In genomic region chr3:150421256-150421655, GRCh38 we compare ENCODE assay signal across 16 cellular contexts. TPM values are rescaled to one million over a fixed set of nuclear protein-coding genes. Genes with fewer than 3 reads are reported as not detected.
A peak's percentile ranks its signal among the peaks of the same experiment; 100 is the strongest.
DNase-seq lines count a peak whose midpoint lies in the region; ATAC-seq, FAIRE-seq and TF ChIP-seq lines count a peak whose summit lies in the region.
"Had no signal": no experiment of that assay in that cellular context is flagged by ENCODE, and none has a peak within 500 bp of the region (broad histone marks: within the 10 kb centered on the region; RNA-seq: fewer than 3 reads in every experiment).

No MANE protein-coding gene starts in this region.

- H3K36me3 Mint-ChIP-seq in HFFc6 (ENCODE audit: low read depth), result peaks cover 32% of the 10 kb centered on the region
- H3K36me3 Mint-ChIP-seq in type B pancreatic cell, result peaks cover 41% of the 10 kb centered on the region

- H3K36me3 ChIP-seq in RWPE2 (ENCODE audit: low read depth) (peaks cover 79% of the 10 kb centered on the region), A673 (ENCODE audit: insufficient read depth, low read length, poor library complexity, severe bottlenecking) (no peaks in the 10 kb centered on the region)

- POLR2A ChIA-PET in A673 (lab: Charles Lee; ENCODE audit: low non-redundant PET), result no interaction called here

- peaks cover 82% of the 10 kb centered on the region for H3K4me1 Mint-ChIP-seq in HFFc6 (ENCODE audit: low read depth)
- H3K4me1 Mint-ChIP-seq in type B pancreatic cell (ENCODE audit: unreplicated experiment), result peaks cover 53% of the 10 kb centered on the region

- intact Hi-C loops in A673 (cut with micrococcal nuclease; ENCODE audit: unreplicated experiment), result no loop called here
- intact Hi-C loops in head of caudate nucleus (cut with DNase I), result no loop called here

- H3K9me3 ChIP-seq in RWPE2 (ENCODE audit: severe bottlenecking) (no peaks in the 10 kb centered on the region), A673 (ENCODE audit: low read depth, low read length, poor library complexity, severe bottlenecking) (no peaks in the 10 kb centered on the region)
- H3K9me3 ChIP-seq: SJSA1 had no signal

- H3K27ac Mint-ChIP-seq in HFFc6 (peak overlapping the region; percentile 4; the same call in 1 of the 2 replicates), type B pancreatic cell (no peak overlapping the region)

- H3K9me3 Mint-ChIP-seq in HFFc6 (no peaks in the 10 kb centered on the region), type B pancreatic cell (no peaks in the 10 kb centered on the region)
- H3K9me3 Mint-ChIP-seq: CD8-positive, alpha-beta memory T cell had no signal

- no peak overlapping the region for H3K4me3 ChIP-seq in RWPE2 (ENCODE audit: severe bottlenecking)
- H3K4me3 ChIP-seq in A673 (ENCODE audit: low read depth, low read length, poor library complexity, severe bottlenecking), result no peak overlapping the region
- H3K4me3 ChIP-seq: SJSA1 had no signal

- H3K4me3 Mint-ChIP-seq in HFFc6 (no peak overlapping the region), type B pancreatic cell (peak overlapping the region; percentile 50)
- H3K4me3 Mint-ChIP-seq: CD8-positive, alpha-beta memory T cell had no signal

- H3K27ac ChIP-seq in RWPE2 (ENCODE audit: poor library complexity, severe bottlenecking) (peak overlapping the region; percentile 93), A673 (ENCODE audit: low read depth, low read length, poor library complexity, severe bottlenecking) (no peak overlapping the region)
- H3K27ac ChIP-seq: SJSA1 had no signal

- peak; percentile 45 for FAIRE-seq in islet of Langerhans (lab: Jason Lieb, UNC)

- no TSS peak for BruUV-seq in A673 (replicated peaks; lab: Mats Ljungman, UMichigan)

- no peak for ATAC-seq in RWPE2 (ENCODE audit: low read depth)

- TF ChIP-seq CTCF in HFFc6 (IDR thresholded peaks at IDR 0.05), result no peak
- TF ChIP-seq CTCF in RWPE2 (IDR thresholded peaks at IDR 0.05; ENCODE audit: poor library complexity, severe bottlenecking), result no peak
- TF ChIP-seq CTCF in type B pancreatic cell (conservative IDR thresholded peaks at IDR 0.05), result no peak
- no peak for TF ChIP-seq CTCF in A673 (conservative IDR thresholded peaks at IDR 0.05; ENCODE audit: low read depth, low read length)

- peaks cover 1% of the 10 kb centered on the region; the same call in 1 of the 2 replicates for H3K27me3 Mint-ChIP-seq in HFFc6 (ENCODE audit: insufficient read depth)
- H3K27me3 Mint-ChIP-seq in type B pancreatic cell, result no peaks in the 10 kb centered on the region
- H3K27me3 Mint-ChIP-seq: CD8-positive, alpha-beta memory T cell had no signal

- DNase-seq in HFFc6 (no peak), RWPE2 (ENCODE audit: low spot score) (no peak), type B pancreatic cell (ENCODE audit: extremely low spot score, unreplicated experiment) (no peak), A673 (ENCODE audit: low spot score) (no peak), T-helper 2 cell (no peak), head of caudate nucleus (no peak)
- DNase-seq: ACHN; C1 segment of cervical spinal cord; CD8-positive, alpha-beta memory T cell; NCI-H1417 treated with DMSO at 0.1 percent for 48 hours; NCI-H1930; NCI-H2171 treated with DMSO at 0.1 percent for 48 hours; NCI-H510A; NCI-H774 had no signal

- no peaks in the 10 kb centered on the region for H3K27me3 ChIP-seq in RWPE2 (ENCODE audit: insufficient read depth, poor library complexity, severe bottlenecking)
- no peaks in the 10 kb centered on the region for H3K27me3 ChIP-seq in A673 (replicated peaks; ENCODE audit: insufficient read depth, low read depth, low read length, poor library complexity)
- H3K27me3 ChIP-seq: SJSA1 had no signal

- CTCF ChIA-PET in A673 (lab: Charles Lee), result no interaction called here

- H3K4me1 ChIP-seq in RWPE2 (ENCODE audit: insufficient read depth, poor library complexity, severe bottlenecking), result peaks cover 74% of the 10 kb centered on the region
- H3K4me1 ChIP-seq in A673 (ENCODE audit: insufficient read depth, low read length, poor library complexity, severe bottlenecking), result peaks cover 45% of the 10 kb centered on the region

RNA-seq across cellular contexts. Expression of gene TSC22D2, which starts 13.2 kb away (rescaled TPM):
- 10 to 100 TPM; 56.8 to 81.2 (median 63.0) TPM for total RNA-seq in HFFc6 (2021; fragmentation: NEBNext Ultra II Directional; extraction: Animal tissue kit (Norgen Biotek cat#: 25700))
- total RNA-seq in type B pancreatic cell (ENCODE audit: low replicate concordance), result 64.4 and 106 TPM in 2 replicates
- total RNA-seq in A673 (2021), result 28.8 and 28.9 TPM in 2 replicates
